ENCODE assay signal across 1 cellular context in the genomic region with DNA sequence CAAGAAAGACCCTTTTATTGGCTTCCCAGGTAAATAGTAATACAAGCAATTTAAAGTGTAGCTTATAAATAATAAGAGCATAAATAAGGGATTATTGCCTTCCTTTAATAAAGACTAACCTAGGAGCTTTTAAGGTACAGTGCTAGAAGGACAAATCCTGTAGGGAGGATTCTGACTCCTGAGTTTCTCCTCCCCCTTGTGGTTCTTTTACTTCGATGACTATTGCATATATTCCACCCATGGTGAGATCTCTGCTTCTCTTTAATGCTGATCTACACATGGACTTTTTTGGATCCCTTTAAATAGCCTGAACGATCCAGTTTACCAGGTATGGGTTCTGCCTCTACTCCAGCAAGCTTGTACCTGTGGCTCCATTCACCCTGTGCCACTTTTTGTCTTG.
TF ChIP-seq lines count a peak whose summit lies in the region.

No MANE protein-coding gene starts in this region.

TF ChIP-seq in IMR-90, 13 proteins besides CTCF, POLR2A, EP300 and RAD21 (continued from another document):
- TF ChIP-seq, protein P1, sequence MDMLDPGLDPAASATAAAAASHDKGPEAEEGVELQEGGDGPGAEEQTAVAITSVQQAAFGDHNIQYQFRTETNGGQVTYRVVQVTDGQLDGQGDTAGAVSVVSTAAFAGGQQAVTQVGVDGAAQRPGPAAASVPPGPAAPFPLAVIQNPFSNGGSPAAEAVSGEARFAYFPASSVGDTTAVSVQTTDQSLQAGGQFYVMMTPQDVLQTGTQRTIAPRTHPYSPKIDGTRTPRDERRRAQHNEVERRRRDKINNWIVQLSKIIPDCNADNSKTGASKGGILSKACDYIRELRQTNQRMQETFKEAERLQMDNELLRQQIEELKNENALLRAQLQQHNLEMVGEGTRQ (IDR thresholded peaks at IDR 0.05; ENCODE audit: low read depth, low read length), result no peak
- TF ChIP-seq NFE2L2 (IDR thresholded peaks at IDR 0.05; ENCODE audit: low read depth, low read length) (no peak), RFX5 (IDR thresholded peaks at IDR 0.05; ENCODE audit: low read depth, low read length) (no peak), SMC3 (IDR thresholded peaks at IDR 0.05; ENCODE audit: low read depth, low read length) (peak; percentile 31; the same call in 1 of the 2 replicates)
